Comparison of ENCODE assay signal across 20 cellular contexts in the genomic region with DNA sequence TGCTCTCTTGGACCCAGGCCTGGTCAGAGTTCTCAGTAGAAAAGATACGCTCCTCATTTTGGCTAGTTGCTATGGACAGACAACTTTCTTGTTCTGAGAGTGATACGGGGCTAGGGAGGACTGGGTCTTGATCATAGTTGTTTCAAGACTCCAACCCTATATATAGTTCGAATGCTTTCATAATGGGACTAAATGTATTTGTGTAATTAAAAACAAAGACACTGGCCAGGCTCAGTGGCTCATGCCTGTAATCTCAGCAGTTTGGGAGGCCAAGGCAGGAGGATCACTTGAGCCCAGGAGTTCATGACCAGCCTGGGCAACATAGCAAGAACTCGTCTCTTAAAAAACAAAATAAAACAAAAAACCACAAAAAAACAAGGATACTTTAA. TPM values are rescaled to one million over a fixed set of nuclear protein-coding genes. Genes with fewer than 3 reads are reported as not detected.
A peak's percentile ranks its signal among the peaks of the same experiment; 100 is the strongest.
DNase-seq lines count a peak whose midpoint lies in the region; ATAC-seq and TF ChIP-seq lines count a peak whose summit lies in the region.
"Had no signal": no experiment of that assay in that cellular context is flagged by ENCODE, and none has a peak within 500 bp of the region (broad histone marks: within the 10 kb centered on the region; RNA-seq: fewer than 3 reads in every experiment).

No MANE protein-coding gene starts in this region.

- TF ChIP-seq CTCF in natural killer cell (IDR thresholded peaks at IDR 0.05): no peak

- no peaks in the 10 kb centered on the region for H3K9me3 ChIP-seq in CD4-positive, alpha-beta memory T cell (ENCODE audit: control insufficient read depth in 1 of 2, low read length in 2 of 2)
- H3K9me3 ChIP-seq: adrenal gland had no signal

- no peaks in the 10 kb centered on the region for H3K27me3 ChIP-seq in CD4-positive, alpha-beta memory T cell (ENCODE audit: insufficient read depth, low read length)
- H3K27me3 ChIP-seq: adrenal gland, neural progenitor cell had no signal

- peaks cover 81% of the 10 kb centered on the region for H3K4me1 ChIP-seq in CD4-positive, alpha-beta memory T cell (ENCODE audit: insufficient read depth, low read length)
- H3K4me1 ChIP-seq: neural progenitor cell had no signal

- peak overlapping the region; percentile 80 for H3K27ac Mint-ChIP-seq in T-helper 2 cell treated with Interferon-gamma antibody and Interleukin-4, amounts not matched to agents 5 μg/mL and 100 μg/mL, for 36 hours
- peak overlapping the region; percentile 82 to 98 (median 93) for H3K27ac Mint-ChIP-seq in CD4-positive, alpha-beta memory T cell
- H3K27ac Mint-ChIP-seq in activated T-helper 1 cell treated with anti-CD3 and anti-CD28 coated beads, Interleukin-12 subunit alpha, Interleukin-12 subunit beta, Interleukin-2, Interleukin-4 antibody, amounts not matched to agents 30 ng/mL and 10 ng/mL and 1 ng/mL, durations not matched to agents 14 hours and 24 hours and 36 hours: peak overlapping the region; percentile 95
- peak overlapping the region; percentile 77 to 88 for H3K27ac Mint-ChIP-seq in natural killer cell
- H3K27ac Mint-ChIP-seq: neural progenitor cell had no signal

- POLR2A ChIA-PET in CD4-positive, alpha-beta memory T cell (lab: Charles Lee; ENCODE audit: partially characterized antibody): interaction anchor here (34.3 to 44.5 kb wide), 2 partner anchors 3 to 13 kb away, joined by 1508 read pairs; a partner anchor contains a TSS

- DNase-seq in T-helper 2 cell treated with Interferon-gamma antibody and Interleukin-4, amounts not matched to agents 5 μg/mL and 100 μg/mL, for 36 hours (ENCODE audit: low spot score): no peak
- DNase-seq in T-helper 2 cell (no peak), natural killer cell (no peak), glomerular visceral epithelial cell (ENCODE audit: extremely low spot score) (no peak), DMS114 treated with DMSO at 0.1 percent for 48 hours (lab: John Stamatoyannopoulos, UW; ENCODE audit: unreplicated experiment) (no peak), COLO829 (ENCODE audit: low spot score) (no peak)
- DNase-seq in CD4-positive, alpha-beta memory T cell: no peak
- no peak for DNase-seq in activated T-helper 1 cell treated with anti-CD3 and anti-CD28 coated beads, Interleukin-12 subunit alpha, Interleukin-12 subunit beta, Interleukin-2, Interleukin-4 antibody, amounts not matched to agents 30 ng/mL and 10 ng/mL and 1 ng/mL, durations not matched to agents 14 hours and 24 hours and 36 hours (ENCODE audit: low spot score)
- DNase-seq: 8988T; adrenal gland; cerebellar nuclear complex; foreskin melanocyte; stimulated activated naive CD4-positive, alpha-beta T cell treated with Interleukin-2 at 50 U/mL for 16 hours; T-helper 9 cell had no signal

- H3K27me3 Mint-ChIP-seq in T-helper 2 cell treated with Interferon-gamma antibody and Interleukin-4, amounts not matched to agents 5 μg/mL and 100 μg/mL, for 36 hours (ENCODE audit: low read depth): no peaks in the 10 kb centered on the region
- no peaks in the 10 kb centered on the region for H3K27me3 Mint-ChIP-seq in CD4-positive, alpha-beta memory T cell
- no peaks in the 10 kb centered on the region for H3K27me3 Mint-ChIP-seq in activated T-helper 1 cell treated with anti-CD3 and anti-CD28 coated beads, Interleukin-12 subunit alpha, Interleukin-12 subunit beta, Interleukin-2, Interleukin-4 antibody, amounts not matched to agents 30 ng/mL and 10 ng/mL and 1 ng/mL, durations not matched to agents 14 hours and 24 hours and 36 hours (ENCODE audit: insufficient read depth)
- H3K27me3 Mint-ChIP-seq in natural killer cell (ENCODE audit: low read depth in 2 of 2): no peaks in the 10 kb centered on the region

- H3K36me3 Mint-ChIP-seq in T-helper 2 cell treated with Interferon-gamma antibody and Interleukin-4, amounts not matched to agents 5 μg/mL and 100 μg/mL, for 36 hours (ENCODE audit: low read depth): peaks cover 53% of the 10 kb centered on the region
- peaks cover 45 to 50% of the 10 kb centered on the region in 2 donors for H3K36me3 Mint-ChIP-seq in CD4-positive, alpha-beta memory T cell
- H3K36me3 Mint-ChIP-seq in activated T-helper 1 cell treated with anti-CD3 and anti-CD28 coated beads, Interleukin-12 subunit alpha, Interleukin-12 subunit beta, Interleukin-2, Interleukin-4 antibody, amounts not matched to agents 30 ng/mL and 10 ng/mL and 1 ng/mL, durations not matched to agents 14 hours and 24 hours and 36 hours (ENCODE audit: low read depth): peaks cover 56% of the 10 kb centered on the region
- H3K36me3 Mint-ChIP-seq in natural killer cell: no peaks in the 10 kb centered on the region

- peak overlapping the region in 1 of 2 donors; percentile 4 for H3K4me3 ChIP-seq in CD4-positive, alpha-beta memory T cell (ENCODE audit: low read length in 2 of 2)
- H3K4me3 ChIP-seq: adrenal gland, K562, lung, neural progenitor cell had no signal

- H3K4me3 Mint-ChIP-seq in T-helper 2 cell treated with Interferon-gamma antibody and Interleukin-4, amounts not matched to agents 5 μg/mL and 100 μg/mL, for 36 hours: no peak overlapping the region
- H3K4me3 Mint-ChIP-seq in CD4-positive, alpha-beta memory T cell: peak overlapping the region in 7 of 8 donors; percentile 65 to 91 (median 82)
- H3K4me3 Mint-ChIP-seq in activated T-helper 1 cell treated with anti-CD3 and anti-CD28 coated beads, Interleukin-12 subunit alpha, Interleukin-12 subunit beta, Interleukin-2, Interleukin-4 antibody, amounts not matched to agents 30 ng/mL and 10 ng/mL and 1 ng/mL, durations not matched to agents 14 hours and 24 hours and 36 hours: peak overlapping the region; percentile 64
- peak overlapping the region; percentile 25 for H3K4me3 Mint-ChIP-seq in natural killer cell
- H3K4me3 Mint-ChIP-seq: CD14-positive monocyte, neural progenitor cell had no signal

- ATAC-seq in natural killer cell: no peak
- ATAC-seq: K562, sciatic nerve had no signal

- H3K36me3 ChIP-seq in CD4-positive, alpha-beta memory T cell (ENCODE audit: insufficient read depth, low read length): no peaks in the 10 kb centered on the region
- H3K36me3 ChIP-seq: neural progenitor cell had no signal

- CTCF ChIA-PET in CD4-positive, alpha-beta memory T cell (lab: Charles Lee; ENCODE audit: partially characterized antibody): interaction anchor here (1.0 to 29.4 kb wide), 5 partner anchors 10 to 46 kb away, joined by 3 to 680 read pairs (median 13); a partner anchor contains a TSS

- intact Hi-C loops in CD4-positive, alpha-beta memory T cell (cut with micrococcal nuclease): no loop called here
- intact Hi-C loops in activated T-helper 1 cell treated with anti-CD3 and anti-CD28 coated beads, Interleukin-12 subunit alpha, Interleukin-12 subunit beta, Interleukin-2, Interleukin-4 antibody, amounts not matched to agents 30 ng/mL and 10 ng/mL and 1 ng/mL, durations not matched to agents 14 hours and 24 hours and 36 hours (cut with micrococcal nuclease): loop anchor here (10.0 kb wide), 1 partner anchor 903 kb away; a partner anchor contains a TSS
- intact Hi-C loops in natural killer cell (cut with micrococcal nuclease): no loop called here

- no peaks in the 10 kb centered on the region for H3K9me3 Mint-ChIP-seq in T-helper 2 cell treated with Interferon-gamma antibody and Interleukin-4, amounts not matched to agents 5 μg/mL and 100 μg/mL, for 36 hours
- no peaks in the 10 kb centered on the region for H3K9me3 Mint-ChIP-seq in CD4-positive, alpha-beta memory T cell
- no peaks in the 10 kb centered on the region for H3K9me3 Mint-ChIP-seq in activated T-helper 1 cell treated with anti-CD3 and anti-CD28 coated beads, Interleukin-12 subunit alpha, Interleukin-12 subunit beta, Interleukin-2, Interleukin-4 antibody, amounts not matched to agents 30 ng/mL and 10 ng/mL and 1 ng/mL, durations not matched to agents 14 hours and 24 hours and 36 hours
- no peaks in the 10 kb centered on the region for H3K9me3 Mint-ChIP-seq in natural killer cell
- H3K9me3 Mint-ChIP-seq: neural progenitor cell had no signal

- peaks cover 55% of the 10 kb centered on the region for H3K4me1 Mint-ChIP-seq in T-helper 2 cell treated with Interferon-gamma antibody and Interleukin-4, amounts not matched to agents 5 μg/mL and 100 μg/mL, for 36 hours (ENCODE audit: low read depth)
- peaks cover 54 to 82% (median 70%) of the 10 kb centered on the region in 4 donors for H3K4me1 Mint-ChIP-seq in CD4-positive, alpha-beta memory T cell
- H3K4me1 Mint-ChIP-seq in activated T-helper 1 cell treated with anti-CD3 and anti-CD28 coated beads, Interleukin-12 subunit alpha, Interleukin-12 subunit beta, Interleukin-2, Interleukin-4 antibody, amounts not matched to agents 30 ng/mL and 10 ng/mL and 1 ng/mL, durations not matched to agents 14 hours and 24 hours and 36 hours (ENCODE audit: low read depth): peaks cover 75% of the 10 kb centered on the region
- peaks cover 50 to 63% of the 10 kb centered on the region in 2 donors for H3K4me1 Mint-ChIP-seq in natural killer cell
- H3K4me1 Mint-ChIP-seq: neural progenitor cell had no signal

- H3K27ac ChIP-seq in CD4-positive, alpha-beta memory T cell (ENCODE audit: low read depth, low read length): peak overlapping the region; percentile 30
- H3K27ac ChIP-seq: neural progenitor cell, RWPE1 had no signal

RNA-seq across cellular contexts. Expression of a gene that starts 17.7 kb away (rescaled TPM):
- 100 to 1,000 TPM; 190 to 194 TPM for total RNA-seq in CD4-positive, alpha-beta memory T cell
- 10 to 100 TPM; 14.4 to 21.1 TPM for polyA plus RNA-seq in CD4-positive, alpha-beta memory T cell
- 139 and 143 TPM in 2 replicates for total RNA-seq in activated T-helper 1 cell treated with anti-CD3 and anti-CD28 coated beads, Interleukin-12 subunit alpha, Interleukin-12 subunit beta, Interleukin-2, Interleukin-4 antibody, amounts not matched to agents 30 ng/mL and 10 ng/mL and 1 ng/mL, durations not matched to agents 14 hours and 24 hours and 36 hours
- total RNA-seq in natural killer cell: 10 to 100 TPM; 46.6 to 84.9 (median 69.6) TPM

RNA-seq across cellular contexts. Expression of a gene that starts 28.7 kb away (rescaled TPM):
- total RNA-seq in CD4-positive, alpha-beta memory T cell: 10 to 100 TPM; 51.9 to 55.8 TPM
- 10 to 100 TPM; 22.4 to 25.2 TPM for polyA plus RNA-seq in CD4-positive, alpha-beta memory T cell
- total RNA-seq in activated T-helper 1 cell treated with anti-CD3 and anti-CD28 coated beads, Interleukin-12 subunit alpha, Interleukin-12 subunit beta, Interleukin-2, Interleukin-4 antibody, amounts not matched to agents 30 ng/mL and 10 ng/mL and 1 ng/mL, durations not matched to agents 14 hours and 24 hours and 36 hours: 26.5 and 27.6 TPM in 2 replicates
- total RNA-seq in natural killer cell: 10 to 100 TPM; 46.3 to 57.3 (median 56.1) TPM

RNA-seq across cellular contexts. Expression of a gene that starts 28.8 kb away (rescaled TPM):
- 100 to 1,000 TPM in 1 of 2 experiments, 10 to 100 TPM in 1; 98.4 to 104 TPM for total RNA-seq in CD4-positive, alpha-beta memory T cell
- 10 to 100 TPM; 28.3 to 30.6 TPM for polyA plus RNA-seq in CD4-positive, alpha-beta memory T cell
- 80.6 and 85.2 TPM in 2 replicates for total RNA-seq in activated T-helper 1 cell treated with anti-CD3 and anti-CD28 coated beads, Interleukin-12 subunit alpha, Interleukin-12 subunit beta, Interleukin-2, Interleukin-4 antibody, amounts not matched to agents 30 ng/mL and 10 ng/mL and 1 ng/mL, durations not matched to agents 14 hours and 24 hours and 36 hours
- 10 to 100 TPM; 60.7 to 84.7 (median 68.2) TPM for total RNA-seq in natural killer cell

RNA-seq across cellular contexts. Expression of a gene that starts 36.9 kb away (rescaled TPM):
- total RNA-seq in CD4-positive, alpha-beta memory T cell: 10 to 100 TPM; 12.0 to 13.3 TPM
- 10 to 100 TPM in 1 of 2 donors, 1 to 10 TPM in 1; 6.6 to 10.8 TPM for polyA plus RNA-seq in CD4-positive, alpha-beta memory T cell
- 8.6 and 8.8 TPM in 2 replicates for total RNA-seq in activated T-helper 1 cell treated with anti-CD3 and anti-CD28 coated beads, Interleukin-12 subunit alpha, Interleukin-12 subunit beta, Interleukin-2, Interleukin-4 antibody, amounts not matched to agents 30 ng/mL and 10 ng/mL and 1 ng/mL, durations not matched to agents 14 hours and 24 hours and 36 hours
- total RNA-seq in natural killer cell: 10 to 100 TPM in 2 of 3 donors, 1 to 10 TPM in 1; 5.6 to 13.0 (median 12.7) TPM

RNA-seq across cellular contexts. Expression of a gene that starts 46.1 kb away (rescaled TPM):
- under 1 TPM; 0.14 to 0.26 TPM for total RNA-seq in CD4-positive, alpha-beta memory T cell
- polyA plus RNA-seq in CD4-positive, alpha-beta memory T cell: under 1 TPM in 1 of 2 donors, not detected in 1; 0.64 TPM
- total RNA-seq in activated T-helper 1 cell treated with anti-CD3 and anti-CD28 coated beads, Interleukin-12 subunit alpha, Interleukin-12 subunit beta, Interleukin-2, Interleukin-4 antibody, amounts not matched to agents 30 ng/mL and 10 ng/mL and 1 ng/mL, durations not matched to agents 14 hours and 24 hours and 36 hours: 0.10 and 0.12 TPM in 2 replicates
- not detected for total RNA-seq in natural killer cell
- polyA plus RNA-seq: CD14-positive monocyte had no signal
